In genomic region chr1:54927475-54928240, GRCh38 we compare ENCODE assay signal across 13 cellular contexts. TPM values are rescaled to one million over a fixed set of nuclear protein-coding genes. Genes with fewer than 3 reads are reported as not detected.
A peak's percentile ranks its signal among the peaks of the same experiment; 100 is the strongest.
DNase-seq lines count a peak whose midpoint lies in the region; ATAC-seq and TF ChIP-seq lines count a peak whose summit lies in the region.
"Had no signal": no experiment of that assay in that cellular context is flagged by ENCODE, and none has a peak within 500 bp of the region (broad histone marks: within the 10 kb centered on the region; RNA-seq: fewer than 3 reads in every experiment).

No MANE protein-coding gene starts in this region.

- intact Hi-C loops in breast epithelium (cut with DNase I; ENCODE audit: low total_unique reads) (no loop called here), MCF 10A (cut with micrococcal nuclease) (no loop called here), thyroid gland (cut with DNase I) (no loop called here)

- TF ChIP-seq CTCF in breast epithelium (IDR thresholded peaks at IDR 0.05) (no peak), MCF 10A (IDR thresholded peaks at IDR 0.05; ENCODE audit: unreplicated experiment) (no peak), right atrium auricular region (IDR thresholded peaks at IDR 0.05) (no peak), thyroid gland (IDR thresholded peaks at IDR 0.05) (no peak)

- no peak overlapping the region for H3K4me3 ChIP-seq in breast epithelium
- no peak overlapping the region for H3K4me3 ChIP-seq in right atrium auricular region
- no peak overlapping the region for H3K4me3 ChIP-seq in thyroid gland (replicated peaks in 1 of 3)
- no peak overlapping the region for H3K4me3 ChIP-seq in Karpas-422 (ENCODE audit: low read length)

- no peaks in the 10 kb centered on the region for H3K79me2 ChIP-seq in Karpas-422 (ENCODE audit: low read length)

- BruUV-seq in MCF 10A (replicated peaks; lab: Mats Ljungman, UMichigan): no TSS peak

- H3K4me1 Mint-ChIP-seq in MCF 10A (ENCODE audit: insufficient read depth, unreplicated experiment): peaks cover 18% of the 10 kb centered on the region

- no peaks in the 10 kb centered on the region for H3K9me2 ChIP-seq in Karpas-422 (replicated peaks; ENCODE audit: insufficient read depth, low read length)

- CTCF ChIA-PET in MCF 10A (lab: Yijun Ruan, JAX): interaction anchor here (0.6 to 6.8 kb wide), 3 partner anchors 18 to 390 kb away, joined by 3 to 39 read pairs (median 3); no protein-coding TSS in a partner anchor

- TF ChIP-seq POLR2A in breast epithelium (IDR thresholded peaks at IDR 0.05) (no peak), thyroid gland (IDR thresholded peaks at IDR 0.05) (no peak)

- peaks cover 0 to 9% of the 10 kb centered on the region in 2 donors for H3K4me1 ChIP-seq in breast epithelium
- H3K4me1 ChIP-seq in right atrium auricular region: peaks cover 0 to 19% of the 10 kb centered on the region in 2 donors
- peaks cover 5 to 7% of the 10 kb centered on the region in 2 donors for H3K4me1 ChIP-seq in thyroid gland
- H3K4me1 ChIP-seq in Karpas-422 (ENCODE audit: low read length): peaks cover 9% of the 10 kb centered on the region

- peaks cover 8% of the 10 kb centered on the region for H3K27me3 Mint-ChIP-seq in MCF 10A (ENCODE audit: insufficient read depth, unreplicated experiment)

- H3K9me3 ChIP-seq in breast epithelium (no peaks in the 10 kb centered on the region), right atrium auricular region (no peaks in the 10 kb centered on the region), thyroid gland (no peaks in the 10 kb centered on the region), Karpas-422 (ENCODE audit: low read length) (no peaks in the 10 kb centered on the region)

- no peaks in the 10 kb centered on the region for H3K36me3 ChIP-seq in breast epithelium
- no peaks in the 10 kb centered on the region for H3K36me3 ChIP-seq in right atrium auricular region
- no peaks in the 10 kb centered on the region for H3K36me3 ChIP-seq in thyroid gland
- H3K36me3 ChIP-seq in Karpas-422 (ENCODE audit: insufficient read depth, low read length): no peaks in the 10 kb centered on the region

- no peaks in the 10 kb centered on the region for H3K36me3 Mint-ChIP-seq in MCF 10A (ENCODE audit: insufficient read depth, unreplicated experiment)
- H3K36me3 Mint-ChIP-seq: natural killer cell treated with Interleukin-12 subunit alpha and Interleukin-12 subunit beta and Interleukin-15 and Interleukin-18, amount 100 ng/mL, for 72 hours had no signal

- H3K27ac Mint-ChIP-seq in MCF 10A (ENCODE audit: low read depth, unreplicated experiment): no peak overlapping the region
- H3K27ac Mint-ChIP-seq: natural killer cell treated with Interleukin-12 subunit alpha and Interleukin-12 subunit beta and Interleukin-15 and Interleukin-18, amount 100 ng/mL, for 72 hours had no signal

- H3K4me3 Mint-ChIP-seq in MCF 10A (ENCODE audit: unreplicated experiment): no peak overlapping the region
- H3K4me3 Mint-ChIP-seq: natural killer cell treated with Interleukin-12 subunit alpha and Interleukin-12 subunit beta and Interleukin-15 and Interleukin-18, amount 100 ng/mL, for 72 hours had no signal

- H3K27ac ChIP-seq in breast epithelium (peak overlapping the region; percentile 75 to 78), right atrium auricular region (peak overlapping the region; percentile 52 to 73), thyroid gland (no peak overlapping the region), Karpas-422 (ENCODE audit: low read length) (no peak overlapping the region)

- 87 to 91% methylated on average over 8 of the region's 8 CpGs for WGBS in thyroid gland, 2 donors

- DNase-seq in breast epithelium (ENCODE audit: low spot score in 2 of 2): peak in 1 of 2 donors; percentile 37
- no peak for DNase-seq in MCF 10A (ENCODE audit: unreplicated experiment)
- DNase-seq in cerebellar cortex (ENCODE audit: low spot score): peak; percentile 5
- no peak for DNase-seq in right atrium auricular region (ENCODE audit: low spot score)
- DNase-seq in thyroid gland: peak; percentile 13 to 23
- DNase-seq in DMS153 treated with DMSO at 0.1 percent for 48 hours (lab: John Stamatoyannopoulos, UW; ENCODE audit: unreplicated experiment): no peak
- DNase-seq in Karpas-422: no peak
- DNase-seq: activated CD4-positive, alpha-beta T cell treated with anti-CD3 and anti-CD28 coated beads for 4 hours; GDM1; NCI-H2107; stimulated activated naive CD4-positive, alpha-beta T cell had no signal

- no peak overlapping the region for H3K9ac ChIP-seq in Karpas-422 (ENCODE audit: low read length)

- H3K9me3 Mint-ChIP-seq in MCF 10A (ENCODE audit: unreplicated experiment): no peaks in the 10 kb centered on the region

- H3K27me3 ChIP-seq in breast epithelium: no peaks in the 10 kb centered on the region
- no peaks in the 10 kb centered on the region for H3K27me3 ChIP-seq in right atrium auricular region
- no peaks in the 10 kb centered on the region for H3K27me3 ChIP-seq in thyroid gland
- no peaks in the 10 kb centered on the region for H3K27me3 ChIP-seq in Karpas-422 (ENCODE audit: low read length)

- no peak overlapping the region for H2AFZ ChIP-seq in Karpas-422 (ENCODE audit: low read length)

- H3K4me2 ChIP-seq in Karpas-422 (ENCODE audit: low read depth, low read length, poor library complexity, severe bottlenecking): no peak overlapping the region

- no peak for ATAC-seq in HG03439 (IDR thresholded peaks at IDR 0.05; ENCODE audit: unreplicated experiment)
- ATAC-seq: natural killer cell treated with Interleukin-12 subunit alpha and Interleukin-12 subunit beta and Interleukin-15 and Interleukin-18, amount 100 ng/mL, for 72 hours had no signal

- H4K20me1 ChIP-seq in Karpas-422 (ENCODE audit: insufficient read depth, low read depth, low read length): no peaks in the 10 kb centered on the region

- POLR2A ChIA-PET in MCF 10A (lab: Yijun Ruan, JAX): interaction anchor here (1.1 to 6.4 kb wide), 4 partner anchors 13 to 75 kb away, joined by 3 to 40 read pairs (median 4); partner anchors contain the start of gene DHCR24

RNA-seq across cellular contexts. Expression of gene DHCR24, which starts 40.7 kb away (rescaled TPM):
- total RNA-seq in breast epithelium (100 to 1,000 TPM; 149 to 230 (median 157) TPM), MCF 10A (2022) (126 and 135 TPM in 2 replicates), right atrium auricular region (10 to 100 TPM; 13.4 to 20.4 TPM), thyroid gland (10 to 100 TPM; 22.4 to 82.2 (median 40.4) TPM)
- total RNA-seq in Karpas-422 (2014; rRNA removed; shearing (Covaris generic); ENCODE audit: low replicate concordance): 115 and 122 TPM in 2 replicates

RNA-seq across cellular contexts. Expression of gene TMEM61, which starts 52.8 kb away (rescaled TPM):
- 1 to 10 TPM in 2 of 3 donors, under 1 TPM in 1; 0.32 to 8.3 (median 7.5) TPM for total RNA-seq in breast epithelium
- total RNA-seq in MCF 10A (2022): 0.39 TPM in 1 of 2 replicates, not detected in the other
- total RNA-seq in right atrium auricular region: not detected
- total RNA-seq in thyroid gland: under 1 TPM in 1 of 4 donors, not detected in 3; 0.45 TPM
- not detected in 2 replicates for total RNA-seq in Karpas-422 (2014; rRNA removed; shearing (Covaris generic); ENCODE audit: low replicate concordance)
- total RNA-seq: natural killer cell treated with Interleukin-12 subunit alpha and Interleukin-12 subunit beta and Interleukin-15 and Interleukin-18, amount 100 ng/mL, for 72 hours had no signal

Comparison
In these comparisons a context has a peak if more than half of its experiments do, and no peak if none do; other contexts are left out.
1. DNase-seq: peak in cerebellar cortex (single experiment) and thyroid gland (2 of 2); none in MCF 10A (single experiment), right atrium auricular region (single experiment), DMS153 treated with DMSO at 0.1 percent for 48 hours (single experiment) and Karpas-422 (single experiment).
2. H3K27ac ChIP-seq: peak in breast epithelium (2 of 2) and right atrium auricular region (2 of 2); none in thyroid gland (0 of 3) and Karpas-422 (single experiment).